Comparison of ENCODE assay signal across 14 cellular contexts in the genomic region with DNA sequence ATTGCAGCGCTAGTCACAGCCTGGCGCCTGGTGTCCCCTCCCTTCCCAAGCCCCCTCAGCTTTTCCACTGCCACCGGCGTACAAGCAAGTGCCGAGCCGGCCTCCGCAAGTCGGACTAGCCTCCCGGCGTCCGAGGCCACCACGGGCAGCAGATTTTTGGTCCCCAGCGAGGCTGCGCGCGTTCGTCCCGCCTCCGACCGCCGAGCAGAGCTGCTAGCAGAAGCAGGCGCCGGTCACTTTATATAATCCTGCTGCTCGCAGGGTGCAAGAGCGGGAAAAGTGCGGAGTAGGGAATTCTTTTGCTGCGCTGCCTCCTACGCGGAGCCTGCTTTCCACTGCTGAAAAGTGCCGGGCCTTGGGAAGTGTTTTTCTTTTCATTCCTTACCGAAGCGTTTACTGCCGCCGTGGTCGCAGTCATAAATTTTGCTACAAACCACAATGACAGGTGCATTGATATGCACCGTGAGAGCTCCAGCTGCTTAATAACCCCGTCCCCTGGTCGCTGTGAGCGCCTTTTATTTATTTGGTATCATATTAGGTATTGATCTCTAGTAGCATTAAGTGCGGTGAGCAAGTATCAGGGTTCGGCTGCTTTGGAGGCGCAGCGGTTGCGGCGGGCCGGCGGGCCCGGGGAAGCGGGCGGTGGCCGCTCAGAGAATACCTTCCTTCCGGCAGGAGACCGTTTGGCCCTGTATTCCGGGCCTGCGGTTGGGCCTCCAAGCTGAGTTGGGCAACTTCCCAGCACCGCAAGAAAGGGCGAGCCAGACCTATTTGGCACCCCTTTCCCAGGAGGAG. TPM values are rescaled to one million over a fixed set of nuclear protein-coding genes. Genes with fewer than 3 reads are reported as not detected.
DNase-seq lines count a peak whose midpoint lies in the region; FAIRE-seq and TF ChIP-seq lines count a peak whose summit lies in the region.
"Had no signal": no experiment of that assay in that cellular context is flagged by ENCODE, and none has a peak within 500 bp of the region (broad histone marks: within the 10 kb centered on the region; RNA-seq: fewer than 3 reads in every experiment).

No MANE protein-coding gene starts in this region.

- POLR2A ChIA-PET in endothelial cell of umbilical vein (lab: Charles Lee): no interaction called here

- H3K4me3 ChIP-seq in endothelial cell of umbilical vein (replicated peaks in 1 of 3; ENCODE audit: insufficient read depth in 1 of 3, low read depth in 1 of 3, low read length in 3 of 3) (peak overlapping the region in 2 of 3 experiments; percentile 1 to 37), ovary (peak overlapping the region; percentile 22)
- H3K4me3 ChIP-seq: adrenal gland had no signal

- WGBS in ovary, 3 donors: 25 to 53% (median 42%) methylated on average over 57 of the region's 57 CpGs

- TF ChIP-seq CTCF in endothelial cell of umbilical vein (IDR thresholded peaks at IDR 0.05; ENCODE audit: extremely low read depth in 1 of 2, insufficient read depth in 1 of 2, low read depth in 1 of 2, low read length in 2 of 2) (no peak), ovary (IDR thresholded peaks at IDR 0.05) (no peak)

- FAIRE-seq in endothelial cell of umbilical vein (lab: Jason Lieb, UNC): no peak
- FAIRE-seq: islet of Langerhans had no signal

- no peaks in the 10 kb centered on the region for H3K9me3 ChIP-seq in endothelial cell of umbilical vein (replicated peaks; ENCODE audit: control insufficient read depth, insufficient read depth, low read length)
- peaks cover 0 to 4% of the 10 kb centered on the region in 2 donors for H3K9me3 ChIP-seq in ovary
- H3K9me3 ChIP-seq: adrenal gland had no signal

- no peaks in the 10 kb centered on the region for H4K20me1 ChIP-seq in endothelial cell of umbilical vein (replicated peaks; ENCODE audit: control insufficient read depth, extremely low read depth, insufficient read depth, low read length)

- H3K4me1 ChIP-seq in endothelial cell of umbilical vein (ENCODE audit: control insufficient read depth, extremely low read depth, insufficient read depth, low read length) (peaks cover 3% of the 10 kb centered on the region), ovary (ENCODE audit: insufficient read depth) (peaks cover 3% of the 10 kb centered on the region)
- H3K4me1 ChIP-seq: adrenal gland had no signal

- dilution Hi-C loops in endothelial cell of umbilical vein (cut with MboI; ENCODE audit: extremely low pct_ligation_motif_present, low sequenced_read_pairs): no loop called here

- DNase-seq in DMS79 (lab: John Stamatoyannopoulos, UW) (peak; percentile 4), DMS79 treated with DMSO at 0.1 percent for 48 hours (lab: John Stamatoyannopoulos, UW) (no peak), endothelial cell of umbilical vein (ENCODE audit: low read depth, low spot score) (peak; percentile 36), ovary (peak in 3 of 5 donors; percentile 13 to 23 (median 14)), hippocampal formation (lab: John Stamatoyannopoulos, UW) (no peak), germinal center (ENCODE audit: low spot score) (no peak)
- DNase-seq: activated CD8-positive, alpha-beta memory T cell treated with anti-CD3 and anti-CD28 coated beads, Interleukin-2, amount 50 U/mL, for 4 hours; adrenal gland; naive B cell; NCI-H1694; NCI-H69 had no signal

- no peak for TF ChIP-seq EP300 in ovary (IDR thresholded peaks at IDR 0.05)

- H3K9ac ChIP-seq in endothelial cell of umbilical vein (replicated peaks; ENCODE audit: extremely low read depth, insufficient read depth, low read length): no peak overlapping the region

- no peaks in the 10 kb centered on the region for H3K79me2 ChIP-seq in endothelial cell of umbilical vein (ENCODE audit: control insufficient read depth, insufficient read depth, low read length)

- H3K4me2 ChIP-seq in endothelial cell of umbilical vein (ENCODE audit: insufficient read depth, low read length): peak overlapping the region; percentile 73

- H3K9me1 ChIP-seq in endothelial cell of umbilical vein (replicated peaks; ENCODE audit: control insufficient read depth, extremely low read depth, insufficient read depth, low read length): no peaks in the 10 kb centered on the region

- no TSS peak for BruUV-seq in endothelial cell of umbilical vein (replicated peaks; lab: Mats Ljungman, UMichigan)

- CTCF ChIA-PET in endothelial cell of umbilical vein (lab: Charles Lee): interaction anchor here (1.0 kb wide), 3 partner anchors 23 to 389 kb away, joined by 3 to 4 read pairs (median 4); partner anchors contain the start of gene HOXD1

- H2AFZ ChIP-seq in endothelial cell of umbilical vein (ENCODE audit: low read depth, low read length): no peak overlapping the region

- TF ChIP-seq POLR2A in endothelial cell of umbilical vein (IDR thresholded peaks at IDR 0.05; ENCODE audit: low read depth, low read length) (no peak), ovary (IDR thresholded peaks at IDR 0.05) (no peak)

- intact Hi-C loops in endothelial cell of umbilical vein (cut with micrococcal nuclease): no loop called here
- intact Hi-C loops in ovary (cut with DNase I): no loop called here

- no peak overlapping the region for H3K27ac ChIP-seq in endothelial cell of umbilical vein (ENCODE audit: insufficient read depth, low read depth, low read length)
- H3K27ac ChIP-seq in ovary: peak overlapping the region in 1 of 2 donors; percentile 25
- H3K27ac ChIP-seq: 22Rv1, adrenal gland, tibial nerve had no signal

- H3K36me3 ChIP-seq in endothelial cell of umbilical vein (ENCODE audit: control insufficient read depth in 2 of 2, extremely low read depth in 1 of 2, insufficient read depth in 2 of 2, low read length in 2 of 2) (no peaks in the 10 kb centered on the region), ovary (no peaks in the 10 kb centered on the region)
- H3K36me3 ChIP-seq: adrenal gland, tibial nerve had no signal

- H3K27me3 ChIP-seq in endothelial cell of umbilical vein (ENCODE audit: control insufficient read depth in 2 of 2, insufficient read depth in 2 of 2, low read length in 2 of 2): peaks cover 5 to 15% of the 10 kb centered on the region in 2 experiments
- H3K27me3 ChIP-seq in ovary: no peaks in the 10 kb centered on the region
- H3K27me3 ChIP-seq: adrenal gland had no signal

RNA-seq across cellular contexts. Expression of gene HOXD3, which starts 7.9 kb away (rescaled TPM):
- total RNA-seq in endothelial cell of umbilical vein (15.3 and 20.9 TPM in 2 replicates), ovary (10 to 100 TPM; 12.5 to 18.7 (median 16.5) TPM)
- polyA plus RNA-seq in endothelial cell of umbilical vein (2.9 and 3.3 TPM in 2 replicates), ovary (10 to 100 TPM in 1 of 2 donors, 1 to 10 TPM in 1; 6.7 to 10.1 TPM)
- polyA plus RNA-seq in endothelial cell of umbilical vein (2011; cell fraction: cytosol; rRNA removed): 1.6 and 2.2 TPM in 2 replicates
- polyA plus RNA-seq in endothelial cell of umbilical vein (2011; cell fraction: nucleus; rRNA removed): 11.1 and 12.3 TPM in 2 replicates
- polyA plus RNA-seq in endothelial cell of umbilical vein (2012): 4.4 and 6.2 TPM in 2 replicates
- polyA minus RNA-seq in endothelial cell of umbilical vein: 4.1 and 7.1 TPM in 2 replicates
- not detected for polyA minus RNA-seq in endothelial cell of umbilical vein (2011; cell fraction: cytosol; rRNA and poly(A)+ RNA removed)
- 17.5 and 23.8 TPM in 2 replicates for polyA minus RNA-seq in endothelial cell of umbilical vein (2011; cell fraction: nucleus; rRNA and poly(A)+ RNA removed)

RNA-seq across cellular contexts. Expression of gene HOXD4, which starts 13.7 kb away (rescaled TPM):
- total RNA-seq in endothelial cell of umbilical vein (11.5 and 13.7 TPM in 2 replicates), ovary (10 to 100 TPM in 6 of 7 donors, 1 to 10 TPM in 1; 6.2 to 16.5 (median 12.7) TPM)
- polyA plus RNA-seq in endothelial cell of umbilical vein (7.6 TPM in 2 replicates), ovary (10 to 100 TPM in 1 of 2 donors, 1 to 10 TPM in 1; 8.3 to 11.0 TPM)
- 1.2 and 2.2 TPM in 2 replicates for polyA plus RNA-seq in endothelial cell of umbilical vein (2011; cell fraction: cytosol; rRNA removed)
- 58.7 and 63.3 TPM in 2 replicates for polyA plus RNA-seq in endothelial cell of umbilical vein (2011; cell fraction: nucleus; rRNA removed)
- polyA plus RNA-seq in endothelial cell of umbilical vein (2012): 4.0 and 6.6 TPM in 2 replicates
- polyA minus RNA-seq in endothelial cell of umbilical vein: 2.7 and 2.9 TPM in 2 replicates
- polyA minus RNA-seq in endothelial cell of umbilical vein (2011; cell fraction: cytosol; rRNA and poly(A)+ RNA removed): not detected
- 10.7 and 10.8 TPM in 2 replicates for polyA minus RNA-seq in endothelial cell of umbilical vein (2011; cell fraction: nucleus; rRNA and poly(A)+ RNA removed)

RNA-seq across cellular contexts. Expression of gene HOXD1, which starts 23.5 kb away (rescaled TPM):
- total RNA-seq in endothelial cell of umbilical vein (10.4 and 14.1 TPM in 2 replicates), ovary (1 to 10 TPM in 1 of 7 donors, under 1 TPM in 6; 0.23 to 5.3 (median 0.52) TPM)
- polyA plus RNA-seq in endothelial cell of umbilical vein (6.6 and 8.7 TPM in 2 replicates), ovary (under 1 TPM; 0.58 to 0.76 TPM)
- 5.8 and 6.1 TPM in 2 replicates for polyA plus RNA-seq in endothelial cell of umbilical vein (2011; cell fraction: cytosol; rRNA removed)
- polyA plus RNA-seq in endothelial cell of umbilical vein (2011; cell fraction: nucleus; rRNA removed): 12.7 and 15.6 TPM in 2 replicates
- 12.0 and 23.9 TPM in 2 replicates for polyA plus RNA-seq in endothelial cell of umbilical vein (2012)
- 2.2 and 3.5 TPM in 2 replicates for polyA minus RNA-seq in endothelial cell of umbilical vein
- not detected for polyA minus RNA-seq in endothelial cell of umbilical vein (2011; cell fraction: cytosol; rRNA and poly(A)+ RNA removed)
- polyA minus RNA-seq in endothelial cell of umbilical vein (2011; cell fraction: nucleus; rRNA and poly(A)+ RNA removed): 3.4 and 3.5 TPM in 2 replicates

RNA-seq across cellular contexts. Expression of gene HOXD8, which starts 35.5 kb away (rescaled TPM):
- total RNA-seq in endothelial cell of umbilical vein (14.9 and 15.6 TPM in 2 replicates), ovary (10 to 100 TPM; 29.2 to 46.8 (median 33.1) TPM)
- polyA plus RNA-seq in endothelial cell of umbilical vein (6.4 and 7.2 TPM in 2 replicates), ovary (10 to 100 TPM; 36.9 to 50.6 TPM)
- polyA plus RNA-seq in endothelial cell of umbilical vein (2011; cell fraction: cytosol; rRNA removed): 7.9 and 8.0 TPM in 2 replicates
- 5.3 and 7.6 TPM in 2 replicates for polyA plus RNA-seq in endothelial cell of umbilical vein (2011; cell fraction: nucleus; rRNA removed)
- 13.0 and 15.6 TPM in 2 replicates for polyA plus RNA-seq in endothelial cell of umbilical vein (2012)
- polyA minus RNA-seq in endothelial cell of umbilical vein: 3.2 and 4.6 TPM in 2 replicates
- polyA minus RNA-seq in endothelial cell of umbilical vein (2011; cell fraction: cytosol; rRNA and poly(A)+ RNA removed): not detected
- 2.6 and 3.6 TPM in 2 replicates for polyA minus RNA-seq in endothelial cell of umbilical vein (2011; cell fraction: nucleus; rRNA and poly(A)+ RNA removed)

RNA-seq across cellular contexts. Expression of gene HOXD9, which starts 42.5 kb away (rescaled TPM):
- total RNA-seq in endothelial cell of umbilical vein: 3.5 and 3.9 TPM in 2 replicates
- polyA plus RNA-seq in endothelial cell of umbilical vein: 1.9 and 2.3 TPM in 2 replicates
- 1.2 and 1.9 TPM in 2 replicates for polyA plus RNA-seq in endothelial cell of umbilical vein (2011; cell fraction: cytosol; rRNA removed)
- 1.0 and 1.2 TPM in 2 replicates for polyA plus RNA-seq in endothelial cell of umbilical vein (2011; cell fraction: nucleus; rRNA removed)
- polyA plus RNA-seq in endothelial cell of umbilical vein (2012): 3.6 and 4.5 TPM in 2 replicates
- 0.40 and 0.46 TPM in 2 replicates for polyA minus RNA-seq in endothelial cell of umbilical vein
- polyA minus RNA-seq in endothelial cell of umbilical vein (2011; cell fraction: cytosol; rRNA and poly(A)+ RNA removed): 2.0 TPM
- 0.53 and 1.4 TPM in 2 replicates for polyA minus RNA-seq in endothelial cell of umbilical vein (2011; cell fraction: nucleus; rRNA and poly(A)+ RNA removed)
- total RNA-seq in ovary: 10 to 100 TPM in 6 of 7 donors, 1 to 10 TPM in 1; 9.7 to 20.6 (median 12.8) TPM
- polyA plus RNA-seq in ovary: 10 to 100 TPM; 11.7 to 13.0 TPM

Comparison
In these comparisons a context has a peak if more than half of its experiments do, and no peak if none do; other contexts are left out.
1. DNase-seq: peak in DMS79 (single experiment), endothelial cell of umbilical vein (single experiment) and ovary (3 of 5); none in DMS79 treated with DMSO at 0.1 percent for 48 hours (single experiment), hippocampal formation (0 of 2) and germinal center (single experiment).